11 cellular contexts compared by ENCODE assay signal in the genomic region with DNA sequence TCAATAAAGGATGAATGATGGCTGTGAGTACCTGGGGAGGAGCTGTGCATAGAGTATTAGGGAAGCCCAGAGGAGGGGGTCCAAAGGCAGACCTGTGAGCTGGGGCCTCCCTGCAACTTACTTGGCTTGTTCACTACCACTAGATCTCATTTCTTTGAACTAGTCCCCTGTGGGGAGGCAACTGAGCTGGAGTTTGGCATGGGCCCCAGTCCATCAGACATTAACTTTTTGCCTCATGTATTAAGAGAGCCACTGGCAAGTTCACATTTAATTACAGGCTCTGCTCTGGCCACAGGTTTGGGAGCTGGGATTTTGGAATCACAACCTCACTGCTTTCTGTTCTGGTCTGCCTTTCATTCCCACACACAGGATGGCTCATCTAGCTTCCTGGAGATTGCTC.
DNase-seq lines count a peak whose midpoint lies in the region; ATAC-seq, FAIRE-seq and TF ChIP-seq lines count a peak whose summit lies in the region.
"Had no signal": no experiment of that assay in that cellular context is flagged by ENCODE, and none has a peak within 500 bp of the region (broad histone marks: within the 10 kb centered on the region; RNA-seq: fewer than 3 reads in every experiment).

No MANE protein-coding gene starts in this region.

- no peak overlapping the region for H3K4me2 ChIP-seq in PC-9

- TF ChIP-seq CTCF in body of pancreas (IDR thresholded peaks at IDR 0.05) (no peak), kidney (IDR thresholded peaks at IDR 0.05; ENCODE audit: borderline replicate concordance, extremely low read depth, insufficient read depth) (no peak), PC-9 (conservative IDR thresholded peaks at IDR 0.05) (no peak)

- POLR2A ChIA-PET in PC-9 (lab: Charles Lee; ENCODE audit: unreplicated experiment) = interaction anchor here (0.7 kb wide), 1 partner anchor 785 kb away, joined by 8 read pairs; no protein-coding TSS in a partner anchor

- no peak for TF ChIP-seq POLR2A in body of pancreas (IDR thresholded peaks at IDR 0.05)

- FAIRE-seq in kidney (lab: Jason Lieb, UNC) = no peak

- ATAC-seq in body of pancreas = peak; percentile 50

- CTCF ChIA-PET in PC-9 (lab: Charles Lee) = no interaction called here

- H3F3A ChIP-seq in PC-9 (ENCODE audit: insufficient read depth, low read depth) = no peaks in the 10 kb centered on the region

- H3K79me2 ChIP-seq in PC-9 (ENCODE audit: low read depth) = no peaks in the 10 kb centered on the region

- H3K4me3 ChIP-seq in body of pancreas = no peak overlapping the region
- H3K4me3 ChIP-seq in kidney (ENCODE audit: low read length in 2 of 2) = peak overlapping the region; percentile 5 to 32
- no peak overlapping the region for H3K4me3 ChIP-seq in skin epidermis
- H3K4me3 ChIP-seq in PC-9 = no peak overlapping the region

- H3K36me3 ChIP-seq in body of pancreas (replicated peaks in 1 of 2; ENCODE audit: insufficient read depth in 1 of 2, low read depth in 2 of 2) (no peaks in the 10 kb centered on the region), kidney (ENCODE audit: control insufficient read depth in 1 of 2, insufficient read depth in 2 of 2, low read length in 2 of 2) (no peaks in the 10 kb centered on the region), PC-9 (ENCODE audit: low read depth) (no peaks in the 10 kb centered on the region)

- BruUV-seq in PC-9 (replicated peaks; lab: Mats Ljungman, UMichigan) = no TSS peak

- intact Hi-C loops in body of pancreas (cut with DNase I) (no loop called here), kidney (cut with DNase I) (no loop called here), PC-9 (cut with micrococcal nuclease; ENCODE audit: unreplicated experiment) (loop anchor here (5.0 kb wide), 1 partner anchor 445 kb away; no protein-coding TSS in a partner anchor)

- H3K27ac ChIP-seq in body of pancreas (peak overlapping the region in 3 of 4 donors; percentile 42 to 60 (median 50)), kidney (ENCODE audit: low read depth in 2 of 2, low read length in 2 of 2) (peak overlapping the region; percentile 64 to 83), skin epidermis (peak overlapping the region in 16 of 21 experiments; percentile 20 to 84 (median 51)), PC-9 (no peak overlapping the region)

- H4K20me1 ChIP-seq in PC-9 (ENCODE audit: insufficient read depth) = no peaks in the 10 kb centered on the region

- peak; percentile 24 for DNase-seq in DMS 273 treated with DMSO at 0.1 percent for 48 hours (lab: John Stamatoyannopoulos, UW)
- DNase-seq in body of pancreas = peak; percentile 28 to 61 (median 40)
- DNase-seq in kidney = peak; percentile 71
- DNase-seq in HUDEP-2 (lab: John Stamatoyannopoulos, UW; ENCODE audit: unreplicated experiment in 76 of 76) = no peak
- no peak for DNase-seq in Kasumi-1 (lab: John Stamatoyannopoulos, UW)
- DNase-seq in mesenteric fat pad (ENCODE audit: low spot score) = no peak
- DNase-seq in PC-9 = no peak
- DNase-seq: activated naive CD4-positive, alpha-beta T cell treated with anti-CD3 and anti-CD28 coated beads for 36 hours; naive B cell; NCI-H1092 treated with DMSO at 0.1 percent for 48 hours had no signal

- peaks cover 14% of the 10 kb centered on the region for H3K4me1 ChIP-seq in body of pancreas
- H3K4me1 ChIP-seq in kidney (ENCODE audit: control insufficient read depth in 1 of 2, insufficient read depth in 1 of 2, low read depth in 1 of 2, low read length in 2 of 2) = peaks cover 10 to 13% of the 10 kb centered on the region in 2 donors
- no peaks in the 10 kb centered on the region for H3K4me1 ChIP-seq in PC-9 (replicated peaks; ENCODE audit: insufficient read depth)

- H3K9me3 ChIP-seq in body of pancreas (no peaks in the 10 kb centered on the region), kidney (ENCODE audit: control insufficient read depth in 1 of 2, low read length in 2 of 2) (no peaks in the 10 kb centered on the region), PC-9 (ENCODE audit: insufficient read depth, low read depth) (peaks cover 11% of the 10 kb centered on the region; the same call in 1 of the 2 replicates)

- H3K9me2 ChIP-seq in PC-9 (ENCODE audit: insufficient read depth) = no peaks in the 10 kb centered on the region

- no peak overlapping the region for H2AFZ ChIP-seq in PC-9

- peak overlapping the region in 1 of 2 donors; percentile 10 for H3K9ac ChIP-seq in kidney (ENCODE audit: low read length in 2 of 2)

- H3K27me3 ChIP-seq in body of pancreas (no peaks in the 10 kb centered on the region), PC-9 (ENCODE audit: insufficient read depth, low read depth) (no peaks in the 10 kb centered on the region)

Comparison
In these comparisons a context has a peak if more than half of its experiments do, and no peak if none do; other contexts are left out.
1. DNase-seq: peak in DMS 273 treated with DMSO at 0.1 percent for 48 hours (single experiment), body of pancreas (4 of 4) and kidney (single experiment); none in HUDEP-2 (0 of 76), Kasumi-1 (0 of 2), mesenteric fat pad (single experiment) and PC-9 (0 of 2).
2. H3K4me3 ChIP-seq: peak in kidney (2 of 2); none in body of pancreas (0 of 2), skin epidermis (0 of 7) and PC-9 (single experiment).